ENCODE assay signal across 8 cellular contexts in the genomic region with DNA sequence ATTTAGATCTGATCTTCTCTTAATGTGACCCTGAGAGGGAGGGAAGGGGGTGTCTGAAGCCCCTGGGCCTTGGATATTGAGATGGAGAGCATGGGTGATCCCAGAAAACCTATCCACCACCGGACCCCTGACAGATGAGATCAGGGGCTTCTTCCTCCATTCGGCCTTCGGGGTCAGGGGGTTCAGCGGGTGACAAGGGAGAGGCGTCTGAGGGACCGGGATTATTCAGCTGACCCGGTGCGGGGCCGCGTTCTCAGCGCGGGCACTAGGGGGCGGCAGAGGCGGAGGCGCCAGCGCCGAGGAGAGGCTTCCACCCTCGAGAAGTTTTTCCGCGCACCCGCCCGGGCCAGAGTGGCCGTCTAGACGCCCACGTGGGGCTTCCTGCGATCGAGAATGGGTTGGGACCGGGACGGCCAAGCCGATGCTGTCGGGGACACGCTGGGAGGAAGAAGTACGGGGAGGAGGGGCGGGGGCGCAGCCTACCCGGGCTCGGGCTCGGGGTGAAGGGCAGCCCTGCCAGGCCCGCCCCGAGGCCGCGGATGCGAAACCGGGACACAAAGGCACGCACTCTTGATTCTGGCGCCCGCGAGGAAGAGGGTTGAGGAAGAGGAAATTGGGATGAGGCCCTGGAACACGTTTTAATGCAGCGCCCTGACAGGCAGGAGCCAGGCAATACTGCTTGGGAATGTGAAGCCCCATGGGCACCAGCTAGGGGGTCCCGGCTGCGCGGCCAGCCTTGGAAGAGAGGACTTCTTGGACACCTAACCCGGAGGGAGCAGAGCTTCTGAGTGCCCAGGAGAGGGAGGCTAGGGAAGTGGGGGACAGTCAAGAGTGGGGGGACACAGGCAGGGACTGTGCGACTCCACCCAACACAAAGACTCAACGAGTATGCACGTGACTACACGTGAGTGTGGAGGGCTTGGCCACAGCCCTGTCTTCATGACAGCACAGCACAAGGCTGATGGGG. TPM values are rescaled to one million over a fixed set of nuclear protein-coding genes. Genes with fewer than 3 reads are reported as not detected.
DNase-seq lines count a peak whose midpoint lies in the region; ATAC-seq and TF ChIP-seq lines count a peak whose summit lies in the region.

No MANE protein-coding gene starts in this region.

- no peaks in the 10 kb centered on the region for H3K36me3 Mint-ChIP-seq in natural killer cell
- no peaks in the 10 kb centered on the region for H3K36me3 Mint-ChIP-seq in stimulated activated memory B cell treated with anti-CD40 and anti-IgM and Interleukin-4, amounts not matched to agents 10 μg/mL and 1 μg/mL and 100 μg/mL, for 72 hours

- H3K27ac Mint-ChIP-seq in natural killer cell = peak overlapping the region in 1 of 2 donors; percentile 90
- peak overlapping the region; percentile 82 for H3K27ac Mint-ChIP-seq in stimulated activated memory B cell treated with anti-CD40 and anti-IgM and Interleukin-4, amounts not matched to agents 10 μg/mL and 1 μg/mL and 100 μg/mL, for 72 hours

- peak overlapping the region in 3 of 4 donors; percentile 39 to 59 (median 47) for H3K27ac ChIP-seq in Peyer's patch

- peak overlapping the region; percentile 40 for H3K4me3 ChIP-seq in GM12864 (ENCODE audit: low read depth, low read length)
- H3K4me3 ChIP-seq in Peyer's patch = peak overlapping the region; percentile 39 to 69 (median 55)

- peaks cover 0 to 13% (median 6%) of the 10 kb centered on the region in 4 donors for H3K4me1 ChIP-seq in Peyer's patch

- intact Hi-C loops in natural killer cell (cut with micrococcal nuclease) = loop anchor here (1.0 kb wide), 2 partner anchors 36 to 87 kb away; no protein-coding TSS in a partner anchor

- H3K27me3 Mint-ChIP-seq in natural killer cell (ENCODE audit: low read depth in 2 of 2) = peaks cover 0 to 9% of the 10 kb centered on the region in 2 donors
- peaks cover 35% of the 10 kb centered on the region for H3K27me3 Mint-ChIP-seq in stimulated activated memory B cell treated with anti-CD40 and anti-IgM and Interleukin-4, amounts not matched to agents 10 μg/mL and 1 μg/mL and 100 μg/mL, for 72 hours

- no peaks in the 10 kb centered on the region for H3K9me3 Mint-ChIP-seq in natural killer cell
- H3K9me3 Mint-ChIP-seq in stimulated activated memory B cell treated with anti-CD40 and anti-IgM and Interleukin-4, amounts not matched to agents 10 μg/mL and 1 μg/mL and 100 μg/mL, for 72 hours = no peaks in the 10 kb centered on the region

- DNase-seq in GM12864 (ENCODE audit: low read depth) (peak; percentile 26), Peyer's patch (peak; percentile 76 to 93 (median 85)), fibroblast of peridontal ligament (ENCODE audit: extremely low read depth) (peak; percentile 50), natural killer cell (peak; percentile 84)
- DNase-seq in activated T-helper 1 cell treated with anti-CD3 and anti-CD28 coated beads, Interleukin-2, amount 50 U/mL, for 16 hours (ENCODE audit: low read depth in 1 of 2, low spot score in 1 of 2) = peak; percentile 68 to 72

- H3K27me3 ChIP-seq in Peyer's patch = no peaks in the 10 kb centered on the region

- H3K9me3 ChIP-seq in Peyer's patch = no peaks in the 10 kb centered on the region

- no peak for TF ChIP-seq POLR2A in Peyer's patch (IDR thresholded peaks at IDR 0.05)

- TF ChIP-seq CTCF in GM12864 (IDR thresholded peaks at IDR 0.05; ENCODE audit: low read depth, low read length, missing control alignments) (peak; percentile 94), Peyer's patch (IDR thresholded peaks at IDR 0.05) (peak; percentile 83 to 98 (median 92)), natural killer cell (IDR thresholded peaks at IDR 0.05) (peak; percentile 89)

- no peaks in the 10 kb centered on the region for H3K36me3 ChIP-seq in Peyer's patch

- peak overlapping the region; percentile 94 for H3K4me3 Mint-ChIP-seq in natural killer cell
- peak overlapping the region; percentile 88 for H3K4me3 Mint-ChIP-seq in stimulated activated memory B cell treated with anti-CD40 and anti-IgM and Interleukin-4, amounts not matched to agents 10 μg/mL and 1 μg/mL and 100 μg/mL, for 72 hours

- peaks cover 10 to 12% of the 10 kb centered on the region in 2 donors for H3K4me1 Mint-ChIP-seq in natural killer cell
- H3K4me1 Mint-ChIP-seq in stimulated activated memory B cell treated with anti-CD40 and anti-IgM and Interleukin-4, amounts not matched to agents 10 μg/mL and 1 μg/mL and 100 μg/mL, for 72 hours = peaks cover 16% of the 10 kb centered on the region

- ATAC-seq in HG03432 (IDR thresholded peaks at IDR 0.05; ENCODE audit: unreplicated experiment) (peak; percentile 64), natural killer cell (peak; percentile 93 to 99 (median 99)), HG02981 (IDR thresholded peaks at IDR 0.05; ENCODE audit: unreplicated experiment) (no peak)
- ATAC-seq in stimulated activated memory B cell treated with anti-CD40 and anti-IgM and Interleukin-4, amounts not matched to agents 10 μg/mL and 1 μg/mL and 100 μg/mL, for 72 hours = peak; percentile 91

RNA-seq across cellular contexts. Expression of a gene that starts 30.6 kb away (rescaled TPM):
- total RNA-seq in Peyer's patch (1 to 10 TPM in 1 of 4 donors, under 1 TPM in 2, not detected in 1; 0.18 to 2.5 (median 0.54) TPM), natural killer cell (1 to 10 TPM in 1 of 3 donors, under 1 TPM in 2; 0.93 to 2.0 (median 0.94) TPM)

RNA-seq across cellular contexts. Expression of a gene that starts 38.8 kb away (rescaled TPM):
- 10 to 100 TPM; 23.1 to 56.7 (median 36.6) TPM for total RNA-seq in Peyer's patch
- total RNA-seq in natural killer cell = 10 to 100 TPM; 72.3 to 96.4 (median 73.9) TPM

RNA-seq across cellular contexts. Expression of a gene that starts 39.0 kb away (rescaled TPM):
- total RNA-seq in Peyer's patch = 10 to 100 TPM; 33.8 to 99.0 (median 55.0) TPM
- 10 to 100 TPM; 38.9 to 45.7 (median 45.6) TPM for total RNA-seq in natural killer cell

RNA-seq across cellular contexts. Expression of a gene that starts 42.8 kb away (rescaled TPM):
- total RNA-seq in Peyer's patch = 10 to 100 TPM; 26.4 to 58.0 (median 44.0) TPM
- 1 to 10 TPM; 5.4 to 7.7 (median 6.8) TPM for total RNA-seq in natural killer cell

RNA-seq across cellular contexts. Expression of a gene that starts 46.7 kb away (rescaled TPM):
- 10 to 100 TPM; 18.2 to 38.0 (median 20.7) TPM for total RNA-seq in Peyer's patch
- total RNA-seq in natural killer cell = 10 to 100 TPM; 34.5 to 40.3 (median 36.5) TPM

Comparison
In these comparisons a context has a peak if more than half of its experiments do, and no peak if none do; other contexts are left out.
1. DNase-seq: peak in every context shown above with its lines; median percentile 85 in Peyer's patch; 84 in natural killer cell; 70 in activated T-helper 1 cell treated with anti-CD3 and anti-CD28 coated beads, Interleukin-2, amount 50 U/mL, for 16 hours; 50 in fibroblast of peridontal ligament; 26 in GM12864.